In genomic region chr4:140302151-140302859, GRCh38 we compare ENCODE assay signal across 21 cellular contexts.
DNase-seq lines count a peak whose midpoint lies in the region; FAIRE-seq lines count a peak whose summit lies in the region.
"Had no signal": no experiment of that assay in that cellular context is flagged by ENCODE, and none has a peak within 500 bp of the region (broad histone marks: within the 10 kb centered on the region; RNA-seq: fewer than 3 reads in every experiment).

No MANE protein-coding gene starts in this region.

- no peaks in the 10 kb centered on the region for H3K36me3 ChIP-seq in skeletal muscle tissue (ENCODE audit: control insufficient read depth in 3 of 3, insufficient read depth in 3 of 3, low read length in 3 of 3)
- H3K36me3 ChIP-seq: BE2C had no signal

- FAIRE-seq in RCC 7860 (lab: Jason Lieb, UNC), result no peak
- FAIRE-seq: A204.1, H54 had no signal

- no peak overlapping the region for H3K9ac ChIP-seq in skeletal muscle tissue (ENCODE audit: low read depth in 1 of 3, low read length in 3 of 3)

- H3K27ac ChIP-seq in cingulate gyrus (ENCODE audit: low read depth, low read length) (peak overlapping the region; percentile 72), layer of hippocampus (ENCODE audit: low read depth, low read length) (peak overlapping the region; percentile 73), skeletal muscle tissue (ENCODE audit: low read depth, low read length) (peak overlapping the region; percentile 23)
- H3K27ac ChIP-seq: HL-60, SK-N-MC had no signal

- H3K27me3 ChIP-seq in layer of hippocampus (ENCODE audit: control insufficient read depth, insufficient read depth, low read length) (no peaks in the 10 kb centered on the region), skeletal muscle tissue (ENCODE audit: control insufficient read depth in 3 of 3, insufficient read depth in 3 of 3, low read length in 3 of 3) (peaks cover 0 to 4% (median 0%) of the 10 kb centered on the region in 3 donors)
- H3K27me3 ChIP-seq: BE2C had no signal

- no peak overlapping the region for H3K4me3 ChIP-seq in skeletal muscle tissue (ENCODE audit: low read length in 3 of 3)
- H3K4me3 ChIP-seq: SK-N-MC had no signal

- peak; percentile 70 to 87 for DNase-seq in NCI-H526 (lab: John Stamatoyannopoulos, UW)
- DNase-seq in RCC 7860 (ENCODE audit: low spot score), result no peak
- DNase-seq in amniotic stem cell (lab: John Stamatoyannopoulos, UW), result no peak
- DNase-seq in NCI-H2107 treated with DMSO at 0.1 percent for 48 hours (lab: John Stamatoyannopoulos, UW; ENCODE audit: unreplicated experiment), result no peak
- no peak for DNase-seq in DMS153 treated with DMSO at 0.1 percent for 48 hours (lab: John Stamatoyannopoulos, UW; ENCODE audit: unreplicated experiment)
- DNase-seq: BE2C, DMS79, IMR-90, NCI-H1105, NCI-H146, NCI-H2029, NCI-H524 treated with DMSO at 0.1 percent for 48 hours, RPMI8226, SHP77 had no signal

- peaks cover 0 to 6% (median 6%) of the 10 kb centered on the region in 3 donors for H3K4me1 ChIP-seq in skeletal muscle tissue (ENCODE audit: control insufficient read depth in 3 of 3, insufficient read depth in 3 of 3, low read length in 3 of 3)

- H3K9me3 ChIP-seq in skeletal muscle tissue (ENCODE audit: control insufficient read depth in 3 of 3, low read length in 3 of 3), result no peaks in the 10 kb centered on the region
- H3K9me3 ChIP-seq: BE2C had no signal

Comparison
In these comparisons a context has a peak if more than half of its experiments do, and no peak if none do; other contexts are left out.
1. DNase-seq: peak in NCI-H526 (2 of 2); none in RCC 7860 (single experiment), amniotic stem cell (single experiment), NCI-H2107 treated with DMSO at 0.1 percent for 48 hours (single experiment) and DMS153 treated with DMSO at 0.1 percent for 48 hours (single experiment).
2. H3K27ac ChIP-seq: peak in every context shown above with its lines; median percentile 73 in layer of hippocampus; 72 in cingulate gyrus; 23 in skeletal muscle tissue.